Comparison of ENCODE assay signal across 18 cellular contexts in the genomic region with DNA sequence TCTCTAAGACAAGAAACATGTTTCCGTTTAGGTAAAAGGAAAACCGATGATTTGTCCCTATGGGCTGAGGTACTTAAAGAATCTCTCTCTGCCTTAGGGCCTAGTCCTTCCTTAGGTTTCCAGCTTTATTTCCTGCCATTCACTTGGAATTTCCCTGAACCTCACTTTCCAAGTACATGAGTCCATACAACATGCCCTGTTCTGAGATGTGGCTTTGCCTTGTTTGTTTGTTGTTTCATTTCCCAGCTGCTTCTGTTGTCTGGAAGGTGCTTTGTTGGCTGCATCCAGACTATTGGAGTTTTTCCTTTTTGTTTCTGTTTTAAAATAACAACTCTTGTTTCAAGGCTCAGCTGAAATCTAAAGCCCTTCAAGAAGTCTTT.
DNase-seq lines count a peak whose midpoint lies in the region; ATAC-seq and TF ChIP-seq lines count a peak whose summit lies in the region.
"Had no signal": no experiment of that assay in that cellular context is flagged by ENCODE, and none has a peak within 500 bp of the region (broad histone marks: within the 10 kb centered on the region; RNA-seq: fewer than 3 reads in every experiment).

No MANE protein-coding gene starts in this region.

- no peaks in the 10 kb centered on the region for H3K79me2 ChIP-seq in HCT116 (ENCODE audit: insufficient read depth, low read length)

- no TSS peak for BruUV-seq in HCT116 (replicated peaks; lab: Mats Ljungman, UMichigan)

- TF ChIP-seq CTCF in HCT116 (IDR thresholded peaks at IDR 0.05 in 2 of 3, conservative IDR thresholded peaks at IDR 0.05 in 1 of 3; ENCODE audit: borderline replicate concordance in 1 of 3, insufficient read depth in 1 of 3, low read depth in 2 of 3, low read length in 2 of 3) (no peak), liver (IDR thresholded peaks at IDR 0.05; ENCODE audit: low read depth, low read length, missing input control) (no peak), stomach (IDR thresholded peaks at IDR 0.05) (no peak)

- TF ChIP-seq EP300 in stomach (IDR thresholded peaks at IDR 0.05): no peak

- CTCF ChIA-PET in HCT116 (lab: Charles Lee): interaction anchor here (0.6 to 4.6 kb wide), 28 partner anchors 8 to 819 kb away, joined by 3 to 46 read pairs (median 4); no protein-coding TSS in a partner anchor

- H3K9me2 ChIP-seq in HCT116 (ENCODE audit: insufficient read depth): no peaks in the 10 kb centered on the region

- no peaks in the 10 kb centered on the region for H3K9me3 ChIP-seq in HCT116 (ENCODE audit: control insufficient read depth in 1 of 2, insufficient read depth in 1 of 2, low read depth in 1 of 2, low read length in 2 of 2)
- H3K9me3 ChIP-seq in adipocyte (ENCODE audit: control insufficient read depth, low read length): no peaks in the 10 kb centered on the region
- H3K9me3 ChIP-seq in liver (ENCODE audit: control insufficient read depth in 4 of 4, low read length in 3 of 4): no peaks in the 10 kb centered on the region
- no peaks in the 10 kb centered on the region for H3K9me3 ChIP-seq in stomach
- H3K9me3 ChIP-seq: prostate gland had no signal

- peak overlapping the region; percentile 92 for H2AFZ ChIP-seq in HCT116 (ENCODE audit: low read depth, low read length, poor library complexity, severe bottlenecking)

- peak overlapping the region; percentile 11 for H3K4me2 ChIP-seq in HCT116 (ENCODE audit: low read length)

- DNase-seq in HCT116 (ENCODE audit: low read depth, low spot score) (no peak), adipocyte (ENCODE audit: low read depth) (peak; percentile 23), stomach (no peak), NCI-H526 treated with DMSO at 0.1 percent for 48 hours (lab: John Stamatoyannopoulos, UW) (no peak), middle frontal gyrus (ENCODE audit: extremely low spot score, low spot score) (no peak), NCI-H2107 (lab: John Stamatoyannopoulos, UW) (no peak), NCI-H2227 (lab: John Stamatoyannopoulos, UW; ENCODE audit: unreplicated experiment) (no peak)
- DNase-seq: activated CD4-positive, alpha-beta T cell treated with anti-CD3 and anti-CD28 coated beads, Interleukin-2, amount 10 ng/mL, durations not matched to agents 24 days and 14 days; activated gamma-delta T cell treated with Interleukin-2 at 50 U/mL for 16 hours; CD8-positive, alpha-beta memory T cell; DMS79 treated with DMSO at 0.1 percent for 48 hours; effector CD8-positive, alpha-beta T cell; NCI-H1092; stimulated activated CD8-positive, alpha-beta memory T cell treated with anti-CD3 and anti-CD28 coated beads, Interleukin-4, amount 100 ng/mL, for 48 hours; T-cell had no signal

- POLR2A ChIA-PET in HCT116 (lab: Charles Lee): interaction anchor here (1.3 to 1.6 kb wide), 2 partner anchors 319 to 946 kb away, joined by 3 read pairs; partner anchors contain the start of genes ABHD17B and C9orf85

- RAD21 ChIA-PET in HCT116 (lab: Charles Lee; ENCODE audit: low non-redundant PET in 1 of 2, low total read pairs in 2 of 2, uncharacterized antibody in 2 of 2, unreplicated experiment in 2 of 2): interaction anchor here (1.0 to 1.7 kb wide), 3 partner anchors 14 to 342 kb away, joined by 3 to 7 read pairs (median 3); no protein-coding TSS in a partner anchor

- H3K9ac ChIP-seq in HCT116 (ENCODE audit: low read length) (no peak overlapping the region), adipocyte (ENCODE audit: low read length) (no peak overlapping the region), liver (ENCODE audit: low read depth in 1 of 2, low read length in 2 of 2) (peak overlapping the region in 1 of 2 donors; percentile 87)

- H3K4me3 ChIP-seq in HCT116 (replicated peaks in 1 of 2; ENCODE audit: low read depth in 1 of 2, low read length in 2 of 2): no peak overlapping the region
- peak overlapping the region; percentile 3 for H3K4me3 ChIP-seq in adipocyte (ENCODE audit: low read length)
- no peak overlapping the region for H3K4me3 ChIP-seq in liver (ENCODE audit: low read depth in 1 of 3, low read length in 3 of 3)
- no peak overlapping the region for H3K4me3 ChIP-seq in stomach
- H3K4me3 ChIP-seq: prostate gland had no signal

- no peak for TF ChIP-seq RAD21 in HCT116 (IDR thresholded peaks at IDR 0.05; ENCODE audit: low read depth)
- no peak for TF ChIP-seq RAD21 in liver (IDR thresholded peaks at IDR 0.05)

- intact Hi-C loops in HCT116 (cut with micrococcal nuclease): loop anchor here (2.0 to 5.0 kb wide), 4 partner anchors 165 to 340 kb away; no protein-coding TSS in a partner anchor
- intact Hi-C loops in stomach (cut with DNase I; ENCODE audit: low total_unique reads): no loop called here

- H3K27ac ChIP-seq in HCT116 (ENCODE audit: low read depth, low read length) (no peak overlapping the region), liver (ENCODE audit: low read depth in 1 of 2, low read length in 2 of 2) (peak overlapping the region; percentile 90 to 91), stomach (peak overlapping the region in 4 of 5 donors; percentile 3 to 63 (median 34))
- H3K27ac ChIP-seq: HL-60, prostate gland had no signal

- no peaks in the 10 kb centered on the region for H4K20me1 ChIP-seq in HCT116 (ENCODE audit: insufficient read depth)

- H3K27me3 ChIP-seq in HCT116 (ENCODE audit: insufficient read depth, low read length): no peaks in the 10 kb centered on the region
- H3K27me3 ChIP-seq in adipocyte (replicated peaks; ENCODE audit: control insufficient read depth, insufficient read depth, low read length): no peaks in the 10 kb centered on the region
- H3K27me3 ChIP-seq in liver (ENCODE audit: control insufficient read depth in 4 of 4, insufficient read depth in 4 of 4, low read length in 3 of 4): no peaks in the 10 kb centered on the region
- H3K27me3 ChIP-seq in stomach: no peaks in the 10 kb centered on the region

- H3K36me3 ChIP-seq in HCT116 (ENCODE audit: control insufficient read depth in 1 of 2, insufficient read depth in 2 of 2, low read length in 2 of 2) (no peaks in the 10 kb centered on the region), adipocyte (ENCODE audit: control insufficient read depth, insufficient read depth, low read length, severe bottlenecking) (no peaks in the 10 kb centered on the region), liver (ENCODE audit: control insufficient read depth in 4 of 4, insufficient read depth in 3 of 4, low read depth in 1 of 4, low read length in 3 of 4) (no peaks in the 10 kb centered on the region), stomach (no peaks in the 10 kb centered on the region)
- H3K36me3 ChIP-seq: prostate gland had no signal

- 83% methylated on average over 2 of the region's 2 CpGs for WGBS in liver
- 83 to 94% (median 90%) methylated on average over 2 of the region's 2 CpGs for WGBS in stomach, 5 donors

- peaks cover 8 to 21% of the 10 kb centered on the region in 2 experiments; a peak in 3 of 4 replicates for H3K4me1 ChIP-seq in HCT116 (ENCODE audit: control insufficient read depth in 1 of 2, insufficient read depth in 2 of 2, low read length in 2 of 2)
- peaks cover 16% of the 10 kb centered on the region for H3K4me1 ChIP-seq in adipocyte (ENCODE audit: control insufficient read depth, insufficient read depth, low read length)
- H3K4me1 ChIP-seq in liver (ENCODE audit: control insufficient read depth in 4 of 4, insufficient read depth in 4 of 4, low read length in 3 of 4): peaks cover 4 to 16% (median 14%) of the 10 kb centered on the region in 4 donors
- H3K4me1 ChIP-seq in stomach: peaks cover 6 to 21% (median 14%) of the 10 kb centered on the region in 4 donors
- H3K4me1 ChIP-seq: prostate gland had no signal

- TF ChIP-seq POLR2A in HCT116 (IDR thresholded peaks at IDR 0.05; ENCODE audit: borderline replicate concordance, extremely low read depth, insufficient read depth, insufficient read length): no peak
- TF ChIP-seq POLR2A in stomach (IDR thresholded peaks at IDR 0.05): no peak

- peak; percentile 13; the same call in 1 of the 2 replicates for ATAC-seq in HCT116
- ATAC-seq: T-cell had no signal

TF ChIP-seq in HCT116, 20 proteins besides CTCF, POLR2A, EP300 and RAD21:
- TF ChIP-seq ATF3 (IDR thresholded peaks at IDR 0.05) (no peak), ZFX (IDR thresholded peaks at IDR 0.05) (no peak), FOSL1 (IDR thresholded peaks at IDR 0.05; ENCODE audit: low read depth) (no peak), CBX3 (IDR thresholded peaks at IDR 0.05; ENCODE audit: low read depth) (no peak), POLR2AphosphoS5 (IDR thresholded peaks at IDR 0.05; ENCODE audit: low read depth, low read length) (no peak)

TF ChIP-seq in liver, 16 proteins besides CTCF, POLR2A, EP300 and RAD21 (continues in another document):
- TF ChIP-seq TAF1 (conservative IDR thresholded peaks at IDR 0.05): no peak
- TF ChIP-seq HNF4G (IDR thresholded peaks at IDR 0.05): no peak
- no peak for TF ChIP-seq YY1 (IDR thresholded peaks at IDR 0.05)
- TF ChIP-seq FOXA2 (IDR thresholded peaks at IDR 0.05): no peak
- TF ChIP-seq ATF3 (IDR thresholded peaks at IDR 0.05): no peak
- TF ChIP-seq ZBTB33 (IDR thresholded peaks at IDR 0.05): no peak
- no peak for TF ChIP-seq HNF4A (conservative IDR thresholded peaks at IDR 0.05)
- TF ChIP-seq SP1 (IDR thresholded peaks at IDR 0.05): no peak
